1 cellular context compared by ENCODE assay signal in the genomic region with DNA sequence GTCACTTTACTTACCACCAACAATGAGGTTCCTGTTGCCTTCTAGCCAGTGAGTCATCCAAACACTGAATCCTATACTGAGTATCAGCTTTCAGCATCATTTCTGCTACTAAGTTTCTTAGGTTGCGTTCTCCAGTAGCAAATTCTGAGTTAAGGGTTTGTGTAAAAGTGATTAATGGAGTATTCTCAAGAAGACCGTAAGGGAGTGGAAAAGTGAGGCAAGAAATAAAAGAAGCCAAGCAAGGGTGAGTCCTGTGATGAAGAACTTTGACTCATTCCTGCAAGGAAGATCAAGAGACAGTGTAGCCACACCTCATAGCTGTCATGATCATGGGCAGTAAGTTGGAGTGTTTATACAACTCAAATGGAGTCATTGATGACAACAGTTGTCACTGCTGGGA.
TF ChIP-seq lines count a peak whose summit lies in the region.

No MANE protein-coding gene starts in this region.

TF ChIP-seq in GM23338, 12 proteins besides CTCF, POLR2A, EP300 and RAD21 (continued from another document):
- TF ChIP-seq ZNF462 (CRISPR knock-in tag; IDR thresholded peaks at IDR 0.05) (no peak), ZNF331 (CRISPR knock-in tag; IDR thresholded peaks at IDR 0.05; ENCODE audit: low read depth) (no peak), JUNB (IDR thresholded peaks at IDR 0.05; ENCODE audit: unreplicated experiment) (no peak), REST (IDR thresholded peaks at IDR 0.05; ENCODE audit: unreplicated experiment) (no peak), POLR2AphosphoS5 (IDR thresholded peaks at IDR 0.05; ENCODE audit: low read depth) (no peak), ZNF114 (CRISPR knock-in tag; IDR thresholded peaks at IDR 0.05) (no peak)
